8 cellular contexts compared by ENCODE assay signal in the genomic region with DNA sequence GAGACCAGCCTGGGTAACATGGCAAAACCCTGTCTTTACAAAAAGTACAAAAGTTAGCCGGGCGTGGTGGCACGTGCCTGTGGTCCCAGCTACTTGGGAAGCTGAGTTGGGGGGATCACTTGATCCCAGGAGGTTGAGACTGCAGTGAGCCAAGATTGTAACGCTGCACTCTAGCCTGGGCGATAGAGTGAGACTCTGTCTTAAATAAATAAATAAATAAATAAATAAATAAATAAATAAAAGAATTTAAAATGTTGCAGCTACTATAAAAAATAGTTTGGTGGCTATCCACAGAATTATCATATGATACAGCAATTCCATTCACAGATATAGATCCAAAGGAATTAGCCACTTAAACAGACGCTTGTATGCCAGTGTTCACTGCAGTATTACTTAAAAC.
"Had no signal": no experiment of that assay in that cellular context is flagged by ENCODE, and none has a peak within 500 bp of the region (broad histone marks: within the 10 kb centered on the region; RNA-seq: fewer than 3 reads in every experiment).

No MANE protein-coding gene starts in this region.

- DNase-seq: GDM1, GF-D8 had no signal

- ATAC-seq: GM12878 had no signal

- H3K4me3 ChIP-seq: GM12878 had no signal

- FAIRE-seq: G401.6, GM12878, GM12891, GM12892, GM18507, GM19239 had no signal
